2 cellular contexts compared by ENCODE assay signal in genomic region chr14:39257388-39257787, GRCh38. TPM values are rescaled to one million over a fixed set of nuclear protein-coding genes. Genes with fewer than 3 reads are reported as not detected.
DNase-seq lines count a peak whose midpoint lies in the region; ATAC-seq, FAIRE-seq and TF ChIP-seq lines count a peak whose summit lies in the region.
"Not testable (repeated sequence)": the region's sequence is repeated elsewhere in the genome, so short reads cannot be mapped to it uniquely, and the experiment has no call there.

No MANE protein-coding gene starts in this region.

- not testable (repeated sequence) for H3K9ac ChIP-seq in K562 (ENCODE audit: insufficient read depth in 1 of 2, low read depth in 2 of 2, low read length in 2 of 2); HepG2 (ENCODE audit: insufficient read depth, low read depth, low read length)

- H3K4me1 ChIP-seq in K562 (replicated peaks in 1 of 2; ENCODE audit: control insufficient read depth in 2 of 2, insufficient read depth in 2 of 2, low read length in 2 of 2): not testable (repeated sequence)
- H3K4me1 ChIP-seq in HepG2 (ENCODE audit: insufficient read depth, low read length): peaks cover 13% of the 10 kb centered on the region

- not testable (repeated sequence) for H3K36me3 ChIP-seq in K562 (ENCODE audit: control insufficient read depth, insufficient read depth, low read length); HepG2 (replicated peaks in 1 of 2; ENCODE audit: control insufficient read depth in 1 of 2, insufficient read depth in 2 of 2, low read length in 2 of 2)

- not testable (repeated sequence) for H3K4me3 ChIP-seq in K562; HepG2 (replicated peaks in 1 of 3; ENCODE audit: insufficient read depth in 1 of 3, low read depth in 2 of 3, low read length in 3 of 3)

- not testable (repeated sequence) for TF ChIP-seq RAD21 in K562 (CRISPR knock-in tag; conservative IDR thresholded peaks at IDR 0.05 in 1 of 2, IDR thresholded peaks at IDR 0.05 in 1 of 2); HepG2 (CRISPR knock-in tag; IDR thresholded peaks at IDR 0.05)

- H4K20me1 ChIP-seq in K562 (replicated peaks; ENCODE audit: control insufficient read depth, insufficient read depth, low read length); HepG2 (ENCODE audit: insufficient read depth, low read length): not testable (repeated sequence)

- H3K9me3 ChIP-seq in K562 (replicated peaks; ENCODE audit: control insufficient read depth, insufficient read depth, low read depth, low read length); HepG2 (ENCODE audit: low read length): not testable (repeated sequence)

- not testable (repeated sequence) for H3K79me2 ChIP-seq in K562 (ENCODE audit: control insufficient read depth, insufficient read depth, low read length); HepG2 (ENCODE audit: insufficient read depth, low read length)

- H2AFZ ChIP-seq in K562 (ENCODE audit: low read depth, low read length); HepG2 (ENCODE audit: low read length): not testable (repeated sequence)

- CTCF ChIA-PET in K562 (lab: Yijun Ruan, JAX; ENCODE audit: low intra/inter-chr PET ratio); HepG2 (lab: Yijun Ruan, JAX; ENCODE audit: low intra/inter-chr PET ratio, low total read pairs): not testable (repeated sequence)

- not testable (repeated sequence) for FAIRE-seq in K562 (lab: Jason Lieb, UNC); HepG2 (lab: Jason Lieb, UNC)

- WGBS in K562 (ENCODE audit: insufficient coverage, low coverage, missing lambda C conversion rate): 20% methylated on average over 1 of the region's 1 CpG
- 100% methylated on average over 1 of the region's 1 CpG for WGBS in HepG2 (ENCODE audit: low lambda C conversion rate)

- POLR2A ChIA-PET in K562 (lab: Yijun Ruan, JAX): not testable (repeated sequence)
- POLR2A ChIA-PET in HepG2 (lab: Yijun Ruan, JAX): interaction anchor here (7.0 kb wide), 1 partner anchor 10 kb away, joined by 63 read pairs; no protein-coding TSS in a partner anchor

- not testable (repeated sequence) for H3K27ac ChIP-seq in K562 (ENCODE audit: extremely low read depth, low read depth, low read length); HepG2 (ENCODE audit: extremely low read length, insufficient read depth, low read length)

- not testable (repeated sequence) for TF ChIP-seq EP300 in K562 (IDR thresholded peaks at IDR 0.05; ENCODE audit: low read length); HepG2 (IDR thresholded peaks at IDR 0.05; ENCODE audit: low read depth in 2 of 2, low read length in 2 of 2); HepG2 (CRISPR knock-in tag; IDR thresholded peaks at IDR 0.05; ENCODE audit: borderline replicate concordance)

- intact Hi-C loops in K562 (cut with micrococcal nuclease); HepG2 (cut with micrococcal nuclease; ENCODE audit: unreplicated experiment): not testable (repeated sequence)

- not testable (repeated sequence) for ATAC-seq in K562, HepG2

- not testable (repeated sequence) for H3K27me3 ChIP-seq in K562 (ENCODE audit: control insufficient read depth in 2 of 2, insufficient read depth in 2 of 2, low read length in 2 of 2); HepG2 (ENCODE audit: control insufficient read depth in 1 of 2, insufficient read depth in 2 of 2, low read length in 2 of 2)

- not testable (repeated sequence) for DNase-seq in K562 (ENCODE audit: extremely low read depth in 1 of 4, low spot score in 3 of 4); HepG2 (ENCODE audit: low spot score)

- BruUV-seq in K562 (replicated peaks; lab: Mats Ljungman, UMichigan); HepG2 (replicated peaks; lab: Mats Ljungman, UMichigan): not testable (repeated sequence)

- not testable (repeated sequence) for TF ChIP-seq CTCF in K562 (IDR thresholded peaks at IDR 0.05 in 2 of 3, conservative IDR thresholded peaks at IDR 0.05 in 1 of 3; ENCODE audit: insufficient read depth in 2 of 3, low read depth in 1 of 3, low read length in 3 of 3); HepG2 (CRISPR knock-in tag; IDR thresholded peaks at IDR 0.05)

- in situ Hi-C loops in K562 (cut with MboI); HepG2 (cut with HindIII; ENCODE audit: extremely low pct_ligation_motif_present, low pct_unique_long_range_greater_than_20kb): not testable (repeated sequence)

- not testable (repeated sequence) for H3K4me2 ChIP-seq in K562 (ENCODE audit: insufficient read depth, low read length); HepG2 (ENCODE audit: low read depth, low read length)

- TF ChIP-seq POLR2A in K562 (conservative IDR thresholded peaks at IDR 0.05); HepG2 (IDR thresholded peaks at IDR 0.05; ENCODE audit: insufficient read depth in 1 of 2, low read depth in 2 of 2, low read length in 2 of 2): not testable (repeated sequence)

- H3K9me1 ChIP-seq in K562 (ENCODE audit: control insufficient read depth, insufficient read depth, low read length): not testable (repeated sequence)

TF ChIP-seq in K562, 482 proteins besides CTCF, POLR2A, EP300 and RAD21:
- peak; percentile 38; the same call in 1 of the 2 replicates for TF ChIP-seq ZNF354B (CRISPR knock-in tag; IDR thresholded peaks at IDR 0.05)
- TF ChIP-seq ZNF507 (tag; conservative IDR thresholded peaks at IDR 0.05): peak; percentile 94

TF ChIP-seq in HepG2, 621 proteins besides CTCF, POLR2A, EP300 and RAD21:
- peak; percentile 49; the same call in 1 of the 2 replicates for TF ChIP-seq ZNF354B (CRISPR knock-in tag; IDR thresholded peaks at IDR 0.05)
- TF ChIP-seq PLRG1 (conservative IDR thresholded peaks at IDR 0.05): 0 out of 2 replicates have a peak, but pooled peaks have one; percentile 3
TF ChIP-seq in HepG2: peak in this region for 2; not testable (repeated sequence) for 619.

RNA-seq across cellular contexts. Expression of gene MIA2, which starts 23.7 kb away (rescaled TPM):
- total RNA-seq in K562 (2011; cell fraction: chromatin; rRNA removed; ENCODE audit: low replicate concordance): 7.1 and 20.8 TPM in 2 replicates
- total RNA-seq in K562 (2011; cell fraction: nucleolus; rRNA removed): 5.3 and 8.0 TPM in 2 replicates
- 12.2 and 17.0 TPM in 2 replicates for total RNA-seq in K562 (2011; cell fraction: nucleoplasm; rRNA removed)
- total RNA-seq in K562 (2014; rRNA removed) (6.9 and 7.2 TPM in 2 replicates), K562 (2014; rRNA removed; fragmentation: Illumina TruSeq; extraction: Trizol) (17.0 and 18.9 TPM in 2 replicates), K562 (2015; rRNA removed; fragmentation: Illumina TruSeq; extraction: Trizol) (11.8 and 13.6 TPM in 2 replicates), K562 (2021) (10.4 and 12.8 TPM in 2 replicates), HepG2 (2016; rRNA removed; fragmentation: Illumina TruSeq; extraction: Trizol) (119 and 158 TPM in 2 replicates)
- polyA plus RNA-seq in K562 (2011; rRNA removed) (12.3 and 13.0 TPM in 2 replicates), K562 (2014; fragmentation: Illumina TruSeq; extraction: Trizol) (18.3 and 21.8 TPM in 2 replicates), K562 (2014; fragmentation: Nextera tagmentation; extraction: Ambion mirVana) (10 to 100 TPM in 1 of 2 experiments, 1 to 10 TPM in 1; 6.0 to 11.5 TPM), K562 (2014; rRNA removed) (11.8 and 12.2 TPM in 2 replicates), HepG2 (2011; rRNA removed) (131 and 134 TPM in 2 replicates)
- polyA plus RNA-seq in K562 (2011; cell fraction: cytosol; rRNA removed): 6.4 and 8.1 TPM in 2 replicates
- polyA plus RNA-seq in K562 (2011; cell fraction: nucleus; rRNA removed): 10.6 and 11.1 TPM in 2 replicates
- polyA plus RNA-seq in K562 (2012): 7.3 and 17.5 TPM in 2 replicates
- polyA minus RNA-seq in K562 (2011; rRNA and poly(A)+ RNA removed): 8.6 and 10.0 TPM in 2 replicates
- polyA minus RNA-seq in K562 (2011; cell fraction: cytosol; rRNA and poly(A)+ RNA removed): 4.2 and 5.0 TPM in 2 replicates
- polyA minus RNA-seq in K562 (2011; cell fraction: nucleus; rRNA and poly(A)+ RNA removed): 5.0 and 7.9 TPM in 2 replicates
- total RNA-seq in HepG2 (2016; cell fraction: cytosol; rRNA removed; fragmentation: Illumina TruSeq; extraction: Trizol; ENCODE audit: low read depth): 154 and 169 TPM in 2 replicates
- 111 and 161 TPM in 2 replicates for total RNA-seq in HepG2 (2016; cell fraction: insoluble cytoplasmic fraction; rRNA removed; fragmentation: Illumina TruSeq; extraction: Trizol)
- total RNA-seq in HepG2 (2016; cell fraction: membrane; rRNA removed; fragmentation: Illumina TruSeq; extraction: Trizol): 165 and 196 TPM in 2 replicates
- 192 and 219 TPM in 2 replicates for total RNA-seq in HepG2 (2016; cell fraction: nucleus; rRNA removed; fragmentation: Illumina TruSeq; extraction: Trizol)
- polyA plus RNA-seq in HepG2 (2011; cell fraction: cytosol; rRNA removed): 57.1 and 79.7 TPM in 2 replicates
- polyA plus RNA-seq in HepG2 (2011; cell fraction: nucleus; rRNA removed): 77.3 and 94.7 TPM in 2 replicates
- 103 and 118 TPM in 2 replicates for polyA plus RNA-seq in HepG2 (2012)
- 19.6 and 24.5 TPM in 2 replicates for polyA plus RNA-seq in HepG2 (2016; cell fraction: cytosol; fragmentation: Illumina TruSeq; extraction: Trizol; ENCODE audit: low read depth)
- 95.4 and 102 TPM in 2 replicates for polyA plus RNA-seq in HepG2 (2016; cell fraction: insoluble cytoplasmic fraction; fragmentation: Illumina TruSeq; extraction: Trizol; ENCODE audit: low read depth)
- polyA plus RNA-seq in HepG2 (2016; cell fraction: membrane; fragmentation: Illumina TruSeq; extraction: Trizol; ENCODE audit: low read depth): 45.8 and 50.4 TPM in 2 replicates
- polyA plus RNA-seq in HepG2 (2016; cell fraction: nucleus; fragmentation: Illumina TruSeq; extraction: Trizol; ENCODE audit: insufficient read depth, low read depth): 216 and 223 TPM in 2 replicates
- polyA minus RNA-seq in HepG2 (2011; rRNA and poly(A)+ RNA removed; ENCODE audit: low replicate concordance): 24.3 and 71.9 TPM in 2 replicates
- 59.9 and 69.8 TPM in 2 replicates for polyA minus RNA-seq in HepG2 (2011; cell fraction: cytosol; rRNA and poly(A)+ RNA removed)
- 211 and 242 TPM in 2 replicates for polyA minus RNA-seq in HepG2 (2011; cell fraction: nucleus; rRNA and poly(A)+ RNA removed)

Comparison
In these comparisons a context has a peak if more than half of its experiments do, and no peak if none do; other contexts are left out.
1. RNA of gene MIA2, which starts 23.7 kb away (total RNA-seq): 111 to 219 TPM in HepG2; 5.3 to 20.8 TPM in K562; every median in the first group is over 4 times any median in the second.